Comparison of ENCODE assay signal across 14 cellular contexts in genomic region chr5:74272019-74272775, GRCh38.
A peak's percentile ranks its signal among the peaks of the same experiment; 100 is the strongest.
DNase-seq lines count a peak whose midpoint lies in the region; ATAC-seq, FAIRE-seq and TF ChIP-seq lines count a peak whose summit lies in the region.
"Had no signal": no experiment of that assay in that cellular context is flagged by ENCODE, and none has a peak within 500 bp of the region (broad histone marks: within the 10 kb centered on the region; RNA-seq: fewer than 3 reads in every experiment).

No MANE protein-coding gene starts in this region.

- WGBS in H1 (ENCODE audit: extremely low coverage in 1 of 2, insufficient coverage in 1 of 2, insufficient read length in 1 of 2, insufficient replicate concordance in 2 of 2, low coverage in 1 of 2, low lambda C conversion rate in 2 of 2, missing lambda C conversion rate in 1 of 2), 2 experiments: 80% methylated on average over 2 of the region's 2 CpGs; no CpG with 5 or more reads in 1 of the 2 experiments
- WGBS in mesendoderm (ENCODE audit: extremely low coverage, insufficient coverage, low lambda C conversion rate): no CpG with 5 or more reads among the region's 2 CpGs

- H3K9me2 ChIP-seq in Karpas-422 (replicated peaks; ENCODE audit: insufficient read depth, low read length): no peaks in the 10 kb centered on the region

- H3K18ac ChIP-seq in H1 (ENCODE audit: extremely low read depth, low read length): no peak overlapping the region
- H3K18ac ChIP-seq in mesendoderm (ENCODE audit: low read length): peak overlapping the region; percentile 85

- H4K20me1 ChIP-seq in H1 (replicated peaks in 1 of 2; ENCODE audit: control insufficient read depth in 1 of 2, insufficient read depth in 2 of 2, low read length in 2 of 2): no peaks in the 10 kb centered on the region
- no peaks in the 10 kb centered on the region for H4K20me1 ChIP-seq in Karpas-422 (ENCODE audit: insufficient read depth, low read depth, low read length)

- no peak overlapping the region for H4K91ac ChIP-seq in H1 (replicated peaks; ENCODE audit: insufficient read length, low read length)

- no peak overlapping the region; the same call in 1 of the 2 replicates for H2BK12ac ChIP-seq in H1 (ENCODE audit: low read depth, low read length)

- ATAC-seq in GM18867 (IDR thresholded peaks at IDR 0.05; ENCODE audit: unreplicated experiment): no peak
- ATAC-seq in HG02840 (IDR thresholded peaks at IDR 0.05; ENCODE audit: low FRiP score, unreplicated experiment): no peak

- H3K4me3 ChIP-seq in NT2/D1 (ENCODE audit: insufficient read length, low read depth) (no peak overlapping the region), H1 (ENCODE audit: extremely low read depth in 1 of 4, insufficient read depth in 2 of 4, low read depth in 3 of 4, low read length in 4 of 4) (no peak overlapping the region; a peak in 1 of 8 replicates), mesendoderm (ENCODE audit: low read length) (no peak overlapping the region), Karpas-422 (ENCODE audit: low read length) (no peak overlapping the region)
- H3K4me3 ChIP-seq: skin epidermis, transverse colon had no signal

- no peak overlapping the region for H3K9ac ChIP-seq in NT2/D1 (ENCODE audit: insufficient read length, low read depth)
- H3K9ac ChIP-seq in H1 (replicated peaks in 1 of 4; ENCODE audit: extremely low read depth in 1 of 4, low read depth in 3 of 4, low read length in 3 of 4): no peak overlapping the region
- H3K9ac ChIP-seq in mesendoderm (ENCODE audit: low read length): no peak overlapping the region
- H3K9ac ChIP-seq in Karpas-422 (ENCODE audit: low read length): no peak overlapping the region

- H3K4ac ChIP-seq in H1 (replicated peaks; ENCODE audit: insufficient read length, low read depth, low read length) (no peak overlapping the region), mesendoderm (ENCODE audit: low read depth, low read length) (no peak overlapping the region)

- H3K27me3 ChIP-seq in NT2/D1 (ENCODE audit: insufficient read depth, insufficient read length) (no peaks in the 10 kb centered on the region), H1 (replicated peaks in 1 of 4; ENCODE audit: control insufficient read depth in 3 of 4, extremely low read depth in 1 of 4, insufficient read depth in 3 of 4, low read length in 3 of 4) (no peaks in the 10 kb centered on the region), mesendoderm (ENCODE audit: insufficient read depth, low read length, poor library complexity) (no peaks in the 10 kb centered on the region), Karpas-422 (ENCODE audit: low read length) (no peaks in the 10 kb centered on the region)
- H3K27me3 ChIP-seq: transverse colon had no signal

- FAIRE-seq in H1 (lab: Jason Lieb, UNC): peak; percentile 84
- FAIRE-seq: TTC549 had no signal

- DNase-seq in COLO829 (ENCODE audit: low spot score): peak; percentile 50
- DNase-seq in NT2/D1 (ENCODE audit: low read depth, low spot score): peak; percentile 77
- peak in 1 of 2 experiments; percentile 53 for DNase-seq in H1 (ENCODE audit: low read depth in 1 of 2, low spot score in 2 of 2)
- DNase-seq in mesendoderm: peak; percentile 98
- no peak for DNase-seq in activated CD4-positive, alpha-beta T cell treated with anti-CD3 and anti-CD28 coated beads for 4 hours
- DNase-seq in Karpas-422: no peak
- DNase-seq: activated CD8-positive, alpha-beta memory T cell treated with anti-CD3 and anti-CD28 coated beads, Interleukin-2, amount 50 U/mL, for 48 hours; amniotic stem cell; NCI-H1930; transverse colon had no signal

- H2BK5ac ChIP-seq in H1 (ENCODE audit: low read depth, low read length) (no peak overlapping the region), mesendoderm (ENCODE audit: low read length) (no peak overlapping the region)

- TF ChIP-seq EP300 in H1 (IDR thresholded peaks at IDR 0.05; ENCODE audit: borderline replicate concordance in 1 of 2, low read depth in 2 of 2, low read length in 2 of 2): no peak

- no peak for TF ChIP-seq POLR2A in H1 (IDR thresholded peaks at IDR 0.05; ENCODE audit: control extremely low read depth in 1 of 2, low read depth in 2 of 2, low read length in 2 of 2)

- H3K4me1 ChIP-seq in NT2/D1 (ENCODE audit: insufficient read depth, insufficient read length) (no peaks in the 10 kb centered on the region), H1 (replicated peaks in 1 of 4; ENCODE audit: control insufficient read depth in 3 of 4, insufficient read depth in 4 of 4, low read length in 3 of 4) (no peaks in the 10 kb centered on the region), mesendoderm (ENCODE audit: control insufficient read depth, low read depth, low read length) (peaks cover 6% of the 10 kb centered on the region), Karpas-422 (ENCODE audit: low read length) (no peaks in the 10 kb centered on the region)
- H3K4me1 ChIP-seq: transverse colon had no signal

- H3K9me3 ChIP-seq in NT2/D1 (ENCODE audit: insufficient read depth, low read length) (peaks cover 19% of the 10 kb centered on the region), H1 (ENCODE audit: insufficient read depth in 2 of 2, low read depth in 1 of 2, low read length in 1 of 2) (no peaks in the 10 kb centered on the region), Karpas-422 (ENCODE audit: low read length) (no peaks in the 10 kb centered on the region)
- H3K9me3 ChIP-seq: transverse colon had no signal

- no peak overlapping the region for H2BK20ac ChIP-seq in H1 (ENCODE audit: low read length)

- H2BK15ac ChIP-seq in H1 (ENCODE audit: low read length) (no peak overlapping the region), mesendoderm (replicated peaks; ENCODE audit: low read depth) (peak overlapping the region; percentile 64)

- no peak overlapping the region for H3K23ac ChIP-seq in H1 (ENCODE audit: insufficient read length)
- no peak overlapping the region for H3K23ac ChIP-seq in mesendoderm (ENCODE audit: low read length)

- no peak overlapping the region for H3K4me2 ChIP-seq in H1 (ENCODE audit: insufficient read depth in 1 of 2, low read depth in 2 of 2, low read length in 2 of 2)
- no peak overlapping the region for H3K4me2 ChIP-seq in mesendoderm (ENCODE audit: low read length)
- H3K4me2 ChIP-seq in Karpas-422 (ENCODE audit: low read depth, low read length, poor library complexity, severe bottlenecking): no peak overlapping the region

- TF ChIP-seq RAD21 in H1 (IDR thresholded peaks at IDR 0.05 in 1 of 2, conservative IDR thresholded peaks at IDR 0.05 in 1 of 2; ENCODE audit: low read depth in 2 of 2, low read length in 2 of 2): no peak

- no peaks in the 10 kb centered on the region for H3K23me2 ChIP-seq in H1 (ENCODE audit: low read depth, low read length)

- no peaks in the 10 kb centered on the region for H3K79me1 ChIP-seq in H1 (ENCODE audit: low read depth, low read length)
- no peaks in the 10 kb centered on the region for H3K79me1 ChIP-seq in mesendoderm (ENCODE audit: low read length)

- H2AFZ ChIP-seq in H1 (ENCODE audit: low read length) (no peak overlapping the region), Karpas-422 (ENCODE audit: low read length) (no peak overlapping the region)

- CTCF ChIA-PET in H1 (lab: Charles Lee; ENCODE audit: partially characterized antibody): interaction anchor here (0.6 to 1.6 kb wide), 3 partner anchors 13 to 105 kb away, joined by 3 to 5 read pairs (median 4); no protein-coding TSS in a partner anchor

- TF ChIP-seq CTCF in H1 (IDR thresholded peaks at IDR 0.05; ENCODE audit: control extremely low read depth in 1 of 3, insufficient read depth in 1 of 3, low read depth in 1 of 3, low read length in 3 of 3): no peak

- H3K56ac ChIP-seq in H1 (replicated peaks; ENCODE audit: insufficient read length, low read depth, low read length) (no peak overlapping the region), mesendoderm (ENCODE audit: low read length) (peak overlapping the region; percentile 30)

- H3K36me3 ChIP-seq in NT2/D1 (ENCODE audit: insufficient read depth, insufficient read length, low read length): no peaks in the 10 kb centered on the region
- no peaks in the 10 kb centered on the region for H3K36me3 ChIP-seq in H1 (ENCODE audit: control insufficient read depth in 2 of 4, insufficient read depth in 4 of 4, low read length in 3 of 4)
- H3K36me3 ChIP-seq in mesendoderm (ENCODE audit: control insufficient read depth, insufficient read depth, low read length): no peaks in the 10 kb centered on the region
- H3K36me3 ChIP-seq in Karpas-422 (ENCODE audit: insufficient read depth, low read length): no peaks in the 10 kb centered on the region
- H3K36me3 ChIP-seq: transverse colon had no signal

- H2AK5ac ChIP-seq in H1 (ENCODE audit: low read depth, low read length) (no peak overlapping the region), mesendoderm (ENCODE audit: low read length) (no peak overlapping the region)

- H3K14ac ChIP-seq in H1 (ENCODE audit: insufficient read length): no peak overlapping the region

- no peak overlapping the region for H2BK120ac ChIP-seq in H1 (replicated peaks; ENCODE audit: low read depth, low read length)
- H2BK120ac ChIP-seq in mesendoderm (ENCODE audit: low read depth, low read length): peak overlapping the region; percentile 74

- POLR2A ChIA-PET in H1 (lab: Charles Lee; ENCODE audit: partially characterized antibody): interaction anchor here (1.5 kb wide), 1 partner anchor 9 kb away, joined by 3 read pairs; no protein-coding TSS in a partner anchor

- H3K27ac ChIP-seq in H1 (ENCODE audit: low read depth, low read length) (no peak overlapping the region; the same call in 1 of the 2 replicates), mesendoderm (ENCODE audit: low read depth, low read length) (peak overlapping the region; percentile 28), Karpas-422 (ENCODE audit: low read length) (no peak overlapping the region)
- H3K27ac ChIP-seq: skin epidermis, transverse colon had no signal

- H4K5ac ChIP-seq in H1 (ENCODE audit: insufficient read length, low read depth, low read length): no peak overlapping the region
- peak overlapping the region; percentile 64 for H4K5ac ChIP-seq in mesendoderm (ENCODE audit: low read length)

- H4K8ac ChIP-seq in H1 (ENCODE audit: extremely low read depth, insufficient read depth, low read length) (no peak overlapping the region), mesendoderm (ENCODE audit: low read depth, low read length) (peak overlapping the region; percentile 13)

- H3K79me2 ChIP-seq in H1 (ENCODE audit: control insufficient read depth in 1 of 2, insufficient read depth in 2 of 2, low read length in 2 of 2): no peaks in the 10 kb centered on the region
- no peaks in the 10 kb centered on the region for H3K79me2 ChIP-seq in mesendoderm (ENCODE audit: control insufficient read depth, insufficient read depth, low read length)
- no peaks in the 10 kb centered on the region for H3K79me2 ChIP-seq in Karpas-422 (ENCODE audit: low read length)

TF ChIP-seq in H1, 55 proteins besides CTCF, POLR2A, EP300 and RAD21 (continues in another document):
- no peak for TF ChIP-seq CBX5 (IDR thresholded peaks at IDR 0.05; ENCODE audit: low read depth, low read length)
- TF ChIP-seq TBP (IDR thresholded peaks at IDR 0.05; ENCODE audit: low read depth, low read length): no peak
- peak; percentile 18 for TF ChIP-seq NANOG (IDR thresholded peaks at IDR 0.05; ENCODE audit: insufficient read depth, low read depth, low read length, poor library complexity, severe bottlenecking)
- no peak for TF ChIP-seq JUND (IDR thresholded peaks at IDR 0.05; ENCODE audit: low read length)

Comparison
In these comparisons a context has a peak if more than half of its experiments do, and no peak if none do; other contexts are left out.
1. DNase-seq: peak in COLO829 (single experiment), NT2/D1 (single experiment) and mesendoderm (single experiment); none in activated CD4-positive, alpha-beta T cell treated with anti-CD3 and anti-CD28 coated beads for 4 hours (0 of 2) and Karpas-422 (single experiment).